ENCODE assay signal across 17 cellular contexts in the genomic region with DNA sequence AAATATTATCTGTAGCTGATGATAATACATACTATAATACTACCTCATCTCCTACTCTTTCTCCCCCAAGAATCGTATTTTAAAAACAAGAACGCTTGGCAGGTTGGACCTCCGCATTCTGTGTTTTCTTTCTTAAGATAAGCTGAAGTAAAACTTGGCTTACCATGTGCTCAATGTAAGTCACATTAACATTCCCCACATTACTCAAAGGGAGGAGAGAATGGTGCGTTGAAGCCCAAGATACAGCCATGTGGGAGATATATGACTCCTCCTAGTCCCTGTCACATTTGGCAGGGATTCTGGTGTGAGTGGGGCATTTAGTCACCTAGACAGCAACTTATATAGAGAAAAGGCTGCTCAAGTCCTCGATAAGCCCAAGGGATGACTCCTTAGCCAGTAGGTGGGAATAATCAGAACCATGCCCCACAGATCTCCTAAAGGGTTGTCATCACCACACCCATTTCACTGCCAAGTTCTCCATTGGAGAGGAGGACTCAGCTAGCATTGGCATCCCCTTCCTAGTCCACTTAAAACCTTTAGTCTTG. TPM values are rescaled to one million over a fixed set of nuclear protein-coding genes. Genes with fewer than 3 reads are reported as not detected.
DNase-seq lines count a peak whose midpoint lies in the region; ATAC-seq and TF ChIP-seq lines count a peak whose summit lies in the region.
"Had no signal": no experiment of that assay in that cellular context is flagged by ENCODE, and none has a peak within 500 bp of the region (broad histone marks: within the 10 kb centered on the region; RNA-seq: fewer than 3 reads in every experiment).

No MANE protein-coding gene starts in this region.

- TF ChIP-seq CTCF in left ventricle myocardium inferior (IDR thresholded peaks at IDR 0.05; ENCODE audit: borderline replicate concordance): no peak
- TF ChIP-seq CTCF in fibroblast of mammary gland (conservative IDR thresholded peaks at IDR 0.05; ENCODE audit: control insufficient read depth, insufficient read depth, low read depth, low read length): no peak

- no peak overlapping the region for H2AFZ ChIP-seq in trophoblast cell (ENCODE audit: insufficient read depth, low read length, poor library complexity)

- peaks cover 25% of the 10 kb centered on the region for H3K79me1 ChIP-seq in trophoblast cell (ENCODE audit: low read length)

- no peak overlapping the region for H3K4me3 ChIP-seq in left ventricle myocardium inferior
- no peak overlapping the region for H3K4me3 ChIP-seq in fibroblast of mammary gland (ENCODE audit: control insufficient read depth, low read depth, low read length)
- H3K4me3 ChIP-seq in trophoblast cell (ENCODE audit: low read depth, low read length): no peak overlapping the region
- H3K4me3 ChIP-seq: dorsolateral prefrontal cortex, GM12878 had no signal

- no peak overlapping the region for H2BK5ac ChIP-seq in trophoblast cell (ENCODE audit: low read depth, low read length, poor library complexity)

- peaks cover 16% of the 10 kb centered on the region for H3K79me2 ChIP-seq in trophoblast cell (ENCODE audit: control insufficient read depth, insufficient read depth, low read length, poor library complexity)

- no peak overlapping the region for H4K91ac ChIP-seq in trophoblast cell (ENCODE audit: low read depth, low read length)

- H3K4ac ChIP-seq in trophoblast cell (ENCODE audit: low read depth, low read length): peak overlapping the region; percentile 43

- ATAC-seq in Right ventricle myocardium inferior (no peak), HG03045 (IDR thresholded peaks at IDR 0.05; ENCODE audit: unreplicated experiment) (no peak), GM18517 (IDR thresholded peaks at IDR 0.05; ENCODE audit: unreplicated experiment) (no peak)
- ATAC-seq: left colon had no signal

- H3K9me3 ChIP-seq in left ventricle myocardium inferior (replicated peaks) (no peaks in the 10 kb centered on the region), trophoblast cell (ENCODE audit: insufficient read depth, low read depth, low read length) (no peaks in the 10 kb centered on the region)

- H3K9ac ChIP-seq in trophoblast cell (ENCODE audit: low read length): no peak overlapping the region

- H3K23ac ChIP-seq in trophoblast cell (ENCODE audit: low read length): no peak overlapping the region

- no peak overlapping the region for H3K18ac ChIP-seq in trophoblast cell (ENCODE audit: low read length)

- no peak for DNase-seq in left ventricle myocardium inferior
- DNase-seq in Right ventricle myocardium inferior (ENCODE audit: missing footprints): no peak
- peak; percentile 61 for DNase-seq in fibroblast of mammary gland (ENCODE audit: low read depth)
- DNase-seq in trophoblast cell: no peak
- DNase-seq in mucosa of gallbladder (ENCODE audit: low spot score): no peak
- DNase-seq in NCI-H1930 (lab: John Stamatoyannopoulos, UW): no peak
- DNase-seq: dorsolateral prefrontal cortex, left colon, MM.1S, naive B cell, NCI-H187, NCI-H524, OCI-M1, retina had no signal

- H3K27me3 ChIP-seq in left ventricle myocardium inferior (ENCODE audit: low read depth) (no peaks in the 10 kb centered on the region), trophoblast cell (ENCODE audit: insufficient read depth, low read length) (no peaks in the 10 kb centered on the region)

- no peak overlapping the region for H3K14ac ChIP-seq in trophoblast cell (ENCODE audit: low read length)

- H4K12ac ChIP-seq in trophoblast cell (ENCODE audit: low read depth, low read length): no peak overlapping the region

- H3K27ac ChIP-seq in left ventricle myocardium inferior (replicated peaks) (peak overlapping the region; percentile 45), trophoblast cell (ENCODE audit: low read depth, low read length) (no peak overlapping the region)
- H3K27ac ChIP-seq: dorsolateral prefrontal cortex had no signal

- H3K36me3 ChIP-seq in left ventricle myocardium inferior (no peaks in the 10 kb centered on the region), trophoblast cell (ENCODE audit: control insufficient read depth in 1 of 2, insufficient read depth in 2 of 2, low read length in 2 of 2) (peaks cover 10 to 19% of the 10 kb centered on the region in 2 experiments)

- WGBS in trophoblast cell (ENCODE audit: extremely low coverage, insufficient coverage, insufficient read length): no CpG with 5 or more reads among the region's 5 CpGs

- H2BK120ac ChIP-seq in trophoblast cell (ENCODE audit: insufficient read depth, low read length, poor library complexity): no peak overlapping the region

- intact Hi-C loops in left ventricle myocardium inferior (cut with micrococcal nuclease) (loop anchor here (5.0 kb wide), 1 partner anchor 343 kb away; no protein-coding TSS in a partner anchor), Right ventricle myocardium inferior (cut with DNase I) (loop anchor here (5.0 kb wide), 3 partner anchors 133 to 348 kb away; a partner anchor contains a TSS)

- no peak overlapping the region for H2AK5ac ChIP-seq in trophoblast cell (ENCODE audit: low read length)

- H2BK12ac ChIP-seq in trophoblast cell (ENCODE audit: low read length): no peak overlapping the region

- H4K8ac ChIP-seq in trophoblast cell (ENCODE audit: low read depth, low read length): no peak overlapping the region

- H3K4me2 ChIP-seq in trophoblast cell (ENCODE audit: low read length): peak overlapping the region; percentile 37

- peaks cover 35% of the 10 kb centered on the region for H3K4me1 ChIP-seq in left ventricle myocardium inferior
- H3K4me1 ChIP-seq in trophoblast cell (ENCODE audit: control insufficient read depth in 1 of 2, insufficient read depth in 2 of 2, low read length in 2 of 2): peaks cover 16 to 29% of the 10 kb centered on the region in 2 experiments

RNA-seq across cellular contexts. Expression of a gene that starts 4.6 kb away (rescaled TPM):
- 6.5 TPM for total RNA-seq in left ventricle myocardium inferior
- total RNA-seq in Right ventricle myocardium inferior: 7.2 TPM
- 180 and 185 TPM in 2 replicates for polyA plus RNA-seq in trophoblast cell (2013)
- total RNA-seq in mucosa of gallbladder: 178 TPM

Comparison
In these comparisons a context has a peak if more than half of its experiments do, and no peak if none do; other contexts are left out.
1. RNA of a gene that starts 4.6 kb away (total RNA-seq): 178 TPM in mucosa of gallbladder (single experiment); 7.2 TPM in Right ventricle myocardium inferior (single experiment) and 6.5 TPM in left ventricle myocardium inferior (single experiment); every median in the first group is over 10 times any median in the second.